10 cellular contexts compared by ENCODE assay signal in genomic region chr6:25676775-25677174, GRCh38. TPM values are rescaled to one million over a fixed set of nuclear protein-coding genes. Genes with fewer than 3 reads are reported as not detected.
"Had no signal": no experiment of that assay in that cellular context is flagged by ENCODE, and none has a peak within 500 bp of the region (broad histone marks: within the 10 kb centered on the region; RNA-seq: fewer than 3 reads in every experiment).

No MANE protein-coding gene starts in this region.

- H3K9me3 ChIP-seq: HAP-1 had no signal

- H3K27ac ChIP-seq: HL-60 had no signal

- H3K4me2 ChIP-seq: GM23338 had no signal

- H3K4me3 ChIP-seq: GM23338, HAP-1 had no signal

- H3K4me1 ChIP-seq: HAP-1 had no signal

- DNase-seq: H7, HFFc6, KG1 had no signal

- H2AFZ ChIP-seq: GM23338 had no signal

- H3K36me3 ChIP-seq: HAP-1 had no signal

- ATAC-seq: GM23338, HCT116 had no signal

RNA-seq across cellular contexts. Expression of gene SCGN, which starts 24.8 kb away (rescaled TPM):
- total RNA-seq: GM23338, H4, H7, HFFc6, HT1080 had no signal
- polyA plus RNA-seq: GM23338, IgD-negative memory B cell had no signal
